Comparison of ENCODE assay signal across 8 cellular contexts in the genomic region with DNA sequence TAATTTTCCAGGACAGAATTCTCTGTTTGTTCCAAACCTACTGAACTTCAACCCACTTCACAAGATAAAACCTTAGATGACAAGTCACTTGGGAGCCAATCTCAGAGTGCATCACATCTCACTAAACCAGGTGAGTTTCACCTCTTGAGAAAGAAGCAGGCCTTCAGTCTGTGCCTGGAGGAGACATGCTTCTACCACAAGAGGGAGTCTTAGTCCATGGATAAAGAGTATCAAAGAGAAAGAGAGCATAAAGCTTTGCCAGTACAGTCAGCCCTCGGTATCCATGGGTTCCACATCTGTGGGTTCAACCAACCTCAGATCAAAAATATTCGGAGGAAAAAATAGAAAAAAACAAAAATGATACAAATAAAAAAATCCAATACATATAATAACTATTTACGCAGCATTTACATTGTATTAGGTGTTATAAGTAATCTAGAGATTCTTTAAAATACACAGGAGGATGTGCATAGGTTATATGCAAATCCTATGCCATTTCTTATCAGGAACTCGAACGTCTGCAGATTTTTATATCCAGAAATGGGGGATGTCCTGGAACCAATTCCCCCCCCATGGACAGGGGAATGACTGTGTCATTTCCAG. TPM values are rescaled to one million over a fixed set of nuclear protein-coding genes. Genes with fewer than 3 reads are reported as not detected.
DNase-seq lines count a peak whose midpoint lies in the region; ATAC-seq, FAIRE-seq and TF ChIP-seq lines count a peak whose summit lies in the region.

No MANE protein-coding gene starts in this region.

- no peak overlapping the region for H3K27ac ChIP-seq in small intestine (ENCODE audit: low read depth in 1 of 2, low read length in 1 of 2)

- H3K27me3 Mint-ChIP-seq in activated B cell treated with CpG ODN at 0.5 μM for 24 hours (no peaks in the 10 kb centered on the region), glutamatergic neuron (ENCODE audit: unreplicated experiment) (no peaks in the 10 kb centered on the region)

- no peak for TF ChIP-seq CTCF in activated B cell treated with CpG ODN at 0.5 μM for 24 hours (IDR thresholded peaks at IDR 0.05)
- peak; percentile 71 for TF ChIP-seq CTCF in glutamatergic neuron (IDR thresholded peaks at IDR 0.05; ENCODE audit: partially characterized antibody, unreplicated experiment)

- POLR2A ChIA-PET in activated B cell treated with CpG ODN at 0.5 μM for 24 hours (lab: Charles Lee): no interaction called here

- H3K9me3 Mint-ChIP-seq in activated B cell treated with CpG ODN at 0.5 μM for 24 hours: no peaks in the 10 kb centered on the region
- no peaks in the 10 kb centered on the region for H3K9me3 Mint-ChIP-seq in glutamatergic neuron (ENCODE audit: unreplicated experiment)

- H3K27ac Mint-ChIP-seq in activated B cell treated with CpG ODN at 0.5 μM for 24 hours (no peak overlapping the region), glutamatergic neuron (ENCODE audit: unreplicated experiment) (no peak overlapping the region)

- H3K4me1 Mint-ChIP-seq in activated B cell treated with CpG ODN at 0.5 μM for 24 hours (no peaks in the 10 kb centered on the region), glutamatergic neuron (ENCODE audit: low read depth, unreplicated experiment) (peaks cover 6% of the 10 kb centered on the region)

- H3K27me3 ChIP-seq in small intestine (ENCODE audit: control insufficient read depth in 2 of 2, insufficient read depth in 2 of 2, low read length in 2 of 2): no peaks in the 10 kb centered on the region

- no peak overlapping the region for H3K4me3 ChIP-seq in small intestine (ENCODE audit: low read depth in 1 of 2, low read length in 2 of 2)

- 48 to 63% (median 60%) methylated on average over 5 of the region's 5 CpGs for WGBS in small intestine, 3 donors

- intact Hi-C loops in activated B cell treated with CpG ODN at 0.5 μM for 24 hours (cut with micrococcal nuclease): loop anchor here (1.0 kb wide), 2 partner anchors 289 to 317 kb away; no protein-coding TSS in a partner anchor
- intact Hi-C loops in posterior vena cava (cut with DNase I): no loop called here

- ATAC-seq in activated B cell treated with CpG ODN at 0.5 μM for 24 hours (ENCODE audit: low read depth) (peak; percentile 37), HG02759 (IDR thresholded peaks at IDR 0.05; ENCODE audit: unreplicated experiment) (no peak)

- FAIRE-seq in small intestine (lab: Jason Lieb, UNC): no peak

- CTCF ChIA-PET in activated B cell treated with CpG ODN at 0.5 μM for 24 hours (lab: Charles Lee): interaction anchor here (0.6 to 1.7 kb wide), 7 partner anchors 9 to 293 kb away, joined by 3 to 14 read pairs (median 4); a partner anchor contains a TSS

- H3K9me3 ChIP-seq in small intestine (ENCODE audit: control insufficient read depth, low read depth): no peaks in the 10 kb centered on the region

- no peaks in the 10 kb centered on the region for H3K4me1 ChIP-seq in small intestine (ENCODE audit: control insufficient read depth in 2 of 2, insufficient read depth in 1 of 2, low read depth in 1 of 2, low read length in 1 of 2)

- peaks cover 81% of the 10 kb centered on the region for H3K36me3 Mint-ChIP-seq in activated B cell treated with CpG ODN at 0.5 μM for 24 hours (ENCODE audit: low read depth)
- no peaks in the 10 kb centered on the region for H3K36me3 Mint-ChIP-seq in glutamatergic neuron (ENCODE audit: unreplicated experiment)

- peak; percentile 65 for DNase-seq in AG20443 (ENCODE audit: low spot score)
- DNase-seq in ELR (ENCODE audit: low read depth): peak; percentile 76
- peak; percentile 13 for DNase-seq in NCI-H2081 treated with DMSO at 0.1 percent for 48 hours (lab: John Stamatoyannopoulos, UW)
- no peak for DNase-seq in activated B cell treated with CpG ODN at 0.5 μM for 24 hours
- no peak for DNase-seq in glutamatergic neuron
- DNase-seq in small intestine: peak; percentile 67
- DNase-seq in posterior vena cava (ENCODE audit: low spot score): no peak

- H3K4me3 Mint-ChIP-seq in activated B cell treated with CpG ODN at 0.5 μM for 24 hours: no peak overlapping the region
- no peak overlapping the region for H3K4me3 Mint-ChIP-seq in glutamatergic neuron (ENCODE audit: unreplicated experiment)

- peaks cover 3 to 15% of the 10 kb centered on the region in 2 donors for H3K36me3 ChIP-seq in small intestine (ENCODE audit: control insufficient read depth in 2 of 2, insufficient read depth in 2 of 2, low read length in 2 of 2)

RNA-seq across cellular contexts. Expression of a gene that starts 37.7 kb away (rescaled TPM):
- 4.3 TPM in 2 replicates for total RNA-seq in activated B cell treated with CpG ODN at 0.5 μM for 24 hours
- total RNA-seq in glutamatergic neuron (ENCODE audit: unreplicated experiment): 10.0 TPM
- polyA plus RNA-seq in small intestine: 1 to 10 TPM; 1.6 to 4.2 (median 2.2) TPM
- total RNA-seq in posterior vena cava: 10 to 100 TPM; 13.5 to 15.6 TPM

Comparison
In these comparisons a context has a peak if more than half of its experiments do, and no peak if none do; other contexts are left out.
1. DNase-seq: peak in AG20443 (single experiment), ELR (single experiment), NCI-H2081 treated with DMSO at 0.1 percent for 48 hours (single experiment) and small intestine (single experiment); none in activated B cell treated with CpG ODN at 0.5 μM for 24 hours (single experiment), glutamatergic neuron (single experiment) and posterior vena cava (single experiment).